ENCODE assay signal across 14 cellular contexts in the genomic region with DNA sequence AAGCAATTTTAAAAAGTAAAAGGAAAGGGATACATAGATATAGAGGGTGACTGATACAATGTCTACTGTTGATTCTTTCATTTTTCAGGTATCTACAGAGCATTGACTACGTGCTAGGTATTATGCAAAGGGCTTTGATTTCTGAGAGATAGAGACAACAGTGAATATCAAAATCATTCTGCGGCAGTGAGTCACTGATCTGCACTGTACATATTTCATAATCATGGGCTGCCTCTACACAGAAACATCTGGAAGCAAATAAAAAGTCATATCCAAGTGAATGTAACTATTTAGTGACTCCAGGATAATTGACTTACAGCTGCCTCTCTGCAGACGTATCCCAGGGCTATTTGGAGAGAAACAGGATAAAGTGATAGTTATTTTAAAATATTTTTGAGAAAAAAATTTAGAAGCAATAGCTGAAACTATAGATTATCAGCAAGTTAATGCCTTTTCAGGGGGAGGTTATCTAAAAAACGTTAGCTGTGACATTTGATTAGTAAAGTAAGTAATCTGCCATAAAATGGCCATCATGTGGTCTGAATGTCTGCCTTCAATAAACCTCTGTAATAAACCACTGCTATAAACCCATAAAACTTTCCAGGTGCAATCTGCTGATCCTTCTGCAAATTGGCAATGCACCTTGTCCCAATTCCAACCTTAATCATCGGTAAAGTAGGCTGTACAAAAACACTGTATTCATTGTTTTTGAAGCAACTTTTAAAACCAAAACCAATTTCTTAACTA. TPM values are rescaled to one million over a fixed set of nuclear protein-coding genes. Genes with fewer than 3 reads are reported as not detected.
DNase-seq lines count a peak whose midpoint lies in the region; ATAC-seq and TF ChIP-seq lines count a peak whose summit lies in the region.
"Had no signal": no experiment of that assay in that cellular context is flagged by ENCODE, and none has a peak within 500 bp of the region (broad histone marks: within the 10 kb centered on the region; RNA-seq: fewer than 3 reads in every experiment).

No MANE protein-coding gene starts in this region.

- H3K4me2 ChIP-seq in GM23248 (ENCODE audit: unreplicated experiment) = peak overlapping the region; percentile 44

- peaks cover 24% of the 10 kb centered on the region for H3F3A ChIP-seq in GM23248 (ENCODE audit: insufficient read depth)

- H4K20me1 ChIP-seq in GM23248 (ENCODE audit: insufficient read depth) = no peaks in the 10 kb centered on the region

- H3K4me3 ChIP-seq in GM23248 (no peak overlapping the region), transverse colon (no peak overlapping the region), adrenal gland (no peak overlapping the region)
- H3K4me3 ChIP-seq: testis had no signal

- peaks cover 3% of the 10 kb centered on the region for H3K9me3 ChIP-seq in GM23248 (ENCODE audit: low read depth)
- H3K9me3 ChIP-seq in transverse colon = no peaks in the 10 kb centered on the region
- H3K9me3 ChIP-seq in adrenal gland (replicated peaks in 1 of 3) = no peaks in the 10 kb centered on the region
- H3K9me3 ChIP-seq: testis had no signal

- H3K79me2 ChIP-seq in GM23248 (ENCODE audit: insufficient read depth) = no peaks in the 10 kb centered on the region

- H3K9me2 ChIP-seq in GM23248 (ENCODE audit: insufficient read depth) = no peaks in the 10 kb centered on the region

- TF ChIP-seq EP300 in transverse colon (IDR thresholded peaks at IDR 0.05; ENCODE audit: low read depth) = no peak

- in situ Hi-C loops in GM23248 (cut with MboI) = no loop called here
- in situ Hi-C loops in transverse colon (cut with MboI; ENCODE audit: low pct_ligation_motif_present in 1 of 4, low pct_unique_long_range_greater_than_20kb in 1 of 4, low sequenced_read_pairs in 3 of 4) = no loop called here

- TF ChIP-seq POLR2A in transverse colon (IDR thresholded peaks at IDR 0.05) (no peak), adrenal gland (IDR thresholded peaks at IDR 0.05) (no peak)

- no peak for TF ChIP-seq CTCF in transverse colon (IDR thresholded peaks at IDR 0.05)
- no peak for TF ChIP-seq CTCF in adrenal gland (IDR thresholded peaks at IDR 0.05)

- no peak for ATAC-seq in SK-N-SH treated with all-trans-retinoic acid at 6 μM for 48 hours
- ATAC-seq: activated CD8-positive, alpha-beta T cell treated with anti-CD3 and anti-CD28 coated beads, Interleukin-2, amount 10 ng/mL, durations not matched to agents 7 days and 5 days; left ventricle myocardium superior had no signal

- peak; percentile 79 for DNase-seq in GM23248
- peak; percentile 13 for DNase-seq in fibroblast of the conjunctiva (ENCODE audit: low read depth)
- peak; percentile 40 for DNase-seq in transverse colon
- DNase-seq in adrenal gland = no peak
- no peak for DNase-seq in globus pallidus (ENCODE audit: low spot score)
- DNase-seq in amygdala (lab: John Stamatoyannopoulos, UW) = no peak
- DNase-seq: activated CD8-positive, alpha-beta T cell treated with anti-CD3 and anti-CD28 coated beads, Interleukin-2, amount 10 ng/mL, durations not matched to agents 7 days and 5 days; GDM1; left ventricle myocardium superior; naive B cell; NCI-H2171; testis had no signal

- 2 to 3% methylated on average over 5 of the region's 5 CpGs for WGBS in GM23248 (ENCODE audit: low coverage in 1 of 2, low lambda C conversion rate in 2 of 2, missing lambda C conversion rate in 2 of 2), 2 experiments
- WGBS in transverse colon (ENCODE audit: low coverage in 1 of 2), 2 donors = 17 to 20% methylated on average over 4 to 5 of the region's 5 CpGs
- WGBS in adrenal gland, 4 donors = 35 to 43% (median 40%) methylated on average over 5 of the region's 5 CpGs

- intact Hi-C loops in transverse colon (cut with DNase I; ENCODE audit: low total_unique reads) (no loop called here), adrenal gland (cut with DNase I) (no loop called here)

- H3K36me3 ChIP-seq in GM23248 (ENCODE audit: low read depth) = no peaks in the 10 kb centered on the region
- no peaks in the 10 kb centered on the region for H3K36me3 ChIP-seq in transverse colon
- H3K36me3 ChIP-seq in adrenal gland (replicated peaks in 1 of 2) = no peaks in the 10 kb centered on the region

- H3K9ac ChIP-seq in GM23248 = no peak overlapping the region

- H3K27ac ChIP-seq in GM23248 (peak overlapping the region; percentile 24; the same call in 1 of the 2 replicates), transverse colon (peak overlapping the region; percentile 30 to 70 (median 56)), adrenal gland (no peak overlapping the region)

- peaks cover 33% of the 10 kb centered on the region for H3K4me1 ChIP-seq in GM23248 (ENCODE audit: insufficient read depth)
- H3K4me1 ChIP-seq in transverse colon = peaks cover 8 to 29% (median 23%) of the 10 kb centered on the region in 4 donors
- H3K4me1 ChIP-seq in adrenal gland (replicated peaks in 1 of 2) = no peaks in the 10 kb centered on the region

- H3K27me3 ChIP-seq in GM23248 (replicated peaks; ENCODE audit: insufficient read depth) (no peaks in the 10 kb centered on the region), transverse colon (no peaks in the 10 kb centered on the region), adrenal gland (peaks cover 4% of the 10 kb centered on the region)
- H3K27me3 ChIP-seq: testis had no signal

- no peak overlapping the region for H2AFZ ChIP-seq in GM23248

TF ChIP-seq in SK-N-SH treated with all-trans-retinoic acid at 6 μM for 48 hours, 23 proteins besides CTCF, POLR2A, EP300 and RAD21:
- TF ChIP-seq TCF4 (CRISPR knock-in tag; IDR thresholded peaks at IDR 0.05; ENCODE audit: borderline replicate concordance) (peak; percentile 29; the same call in 1 of the 2 replicates), ISL1 (CRISPR knock-in tag; IDR thresholded peaks at IDR 0.05) (no peak)
TF ChIP-seq in SK-N-SH treated with all-trans-retinoic acid at 6 μM for 48 hours: peak in this region for 1.

RNA-seq across cellular contexts. Expression of gene CPXM2, which starts 43.7 kb away (rescaled TPM):
- total RNA-seq in GM23248 (2014; rRNA removed; shearing (Covaris generic)) = 19.8 and 21.2 TPM in 2 replicates
- 14.2 and 14.8 TPM in 2 replicates for polyA plus RNA-seq in GM23248 (2016; fragmentation: Nextera tagmentation; extraction: Ambion mirVana)
- 10 to 100 TPM in 3 of 4 donors, 1 to 10 TPM in 1; 7.8 to 19.1 (median 13.0) TPM for total RNA-seq in transverse colon
- 10 to 100 TPM in 2 of 8 donors, 1 to 10 TPM in 6; 1.2 to 10.8 (median 5.5) TPM for total RNA-seq in adrenal gland
- 1 to 10 TPM; 2.9 to 4.5 (median 4.3) TPM for polyA plus RNA-seq in adrenal gland
- total RNA-seq: activated CD8-positive, alpha-beta T cell treated with anti-CD3 and anti-CD28 coated beads, Interleukin-2, amount 10 ng/mL, durations not matched to agents 7 days and 5 days; activated T-helper 2 cell treated with anti-CD3 and anti-CD28 coated beads, Interferon-gamma antibody, Interleukin-2, Interleukin-4, amounts not matched to agents 10 μg/mL and 5 μg/mL and 100 μg/mL, durations not matched to agents 14 hours and 24 hours and 36 hours had no signal

Comparison
In these comparisons a context has a peak if more than half of its experiments do, and no peak if none do; other contexts are left out.
1. DNase-seq: peak in GM23248 (single experiment), fibroblast of the conjunctiva (single experiment) and transverse colon (single experiment); none in adrenal gland (0 of 7), globus pallidus (single experiment) and amygdala (0 of 56).
2. H3K27ac ChIP-seq: peak in GM23248 (single experiment) and transverse colon (4 of 4); none in adrenal gland (0 of 5).